In the genomic region with DNA sequence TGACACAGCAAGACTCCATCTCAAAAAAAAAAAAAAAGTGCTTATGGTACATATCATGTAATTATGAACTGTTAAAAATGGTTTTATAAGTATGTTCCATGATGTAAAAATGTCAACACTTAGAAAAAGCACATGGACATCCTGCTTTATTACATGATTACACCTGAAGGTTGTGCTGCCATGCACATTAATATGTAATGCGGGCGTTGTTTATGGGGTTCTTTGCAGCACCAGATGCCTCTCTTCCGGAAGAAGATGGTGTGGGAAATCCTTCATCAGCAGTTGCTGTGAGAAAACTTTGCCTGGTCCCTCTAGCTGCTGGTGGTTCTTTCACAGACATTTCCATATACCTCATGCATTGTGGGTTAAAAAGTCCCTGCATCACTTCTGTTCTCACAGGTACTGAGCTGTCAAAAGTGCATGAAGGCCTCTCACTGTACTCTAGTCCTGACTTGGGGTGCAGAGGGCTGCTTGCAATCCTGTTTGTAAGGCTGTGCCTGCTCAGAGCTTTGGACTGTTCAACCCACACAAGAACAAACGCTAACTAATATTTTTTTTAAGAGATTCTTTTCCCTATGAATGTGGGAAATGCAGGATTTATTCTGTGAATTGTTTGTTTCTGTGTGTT, we compare ENCODE assay signal across 15 cellular contexts. TPM values are rescaled to one million over a fixed set of nuclear protein-coding genes. Genes with fewer than 3 reads are reported as not detected.
A peak's percentile ranks its signal among the peaks of the same experiment; 100 is the strongest.
DNase-seq lines count a peak whose midpoint lies in the region; ATAC-seq and TF ChIP-seq lines count a peak whose summit lies in the region.
"Had no signal": no experiment of that assay in that cellular context is flagged by ENCODE, and none has a peak within 500 bp of the region (broad histone marks: within the 10 kb centered on the region; RNA-seq: fewer than 3 reads in every experiment).

No MANE protein-coding gene starts in this region.

- DNase-seq in heart right ventricle (no peak), Right ventricle myocardium superior (no peak), adipocyte (ENCODE audit: low read depth) (peak; percentile 9), memory B cell (ENCODE audit: low spot score in 2 of 2) (no peak), transverse colon (no peak), HUDEP-2 (lab: John Stamatoyannopoulos, UW; ENCODE audit: unreplicated experiment in 76 of 76) (no peak)
- DNase-seq: activated CD4-positive, CD25-positive, alpha-beta regulatory T cell; central memory CD4-positive, alpha-beta T cell; MV-4-11; NCI-H510A; SJCRH30 had no signal

- WGBS in heart right ventricle, 2 donors, result 81 to 85% methylated on average over 4 of the region's 4 CpGs
- WGBS in transverse colon (ENCODE audit: low coverage in 1 of 2), 2 donors, result 47 to 58% methylated on average over 4 of the region's 4 CpGs

- no peaks in the 10 kb centered on the region for H3K27me3 ChIP-seq in heart right ventricle
- H3K27me3 ChIP-seq in adipocyte (replicated peaks; ENCODE audit: control insufficient read depth, insufficient read depth, low read length), result no peaks in the 10 kb centered on the region
- no peaks in the 10 kb centered on the region for H3K27me3 ChIP-seq in transverse colon
- H3K27me3 ChIP-seq: SJCRH30, tibial artery had no signal

- peaks cover 13% of the 10 kb centered on the region for H3K36me3 Mint-ChIP-seq in memory B cell

- ATAC-seq in heart right ventricle (no peak), Right ventricle myocardium superior (ENCODE audit: poor library complexity) (no peak), memory B cell (ENCODE audit: low read depth) (no peak), HG02610 (IDR thresholded peaks at IDR 0.05; ENCODE audit: unreplicated experiment) (no peak), GM21576 (IDR thresholded peaks at IDR 0.05; ENCODE audit: unreplicated experiment) (no peak)

- H3K36me3 ChIP-seq in heart right ventricle (peaks cover 0 to 72% (median 42%) of the 10 kb centered on the region in 9 donors), adipocyte (ENCODE audit: control insufficient read depth, insufficient read depth, low read length, severe bottlenecking) (peaks cover 38% of the 10 kb centered on the region), transverse colon (peaks cover 0 to 30% (median under 1%) of the 10 kb centered on the region in 4 donors)

- intact Hi-C loops in heart right ventricle (cut with DNase I), result no loop called here
- intact Hi-C loops in Right ventricle myocardium superior (cut with DNase I), result no loop called here
- intact Hi-C loops in transverse colon (cut with DNase I; ENCODE audit: low total_unique reads), result no loop called here

- H3K9ac ChIP-seq in adipocyte (ENCODE audit: low read length), result peak overlapping the region; percentile 80
- H3K9ac ChIP-seq: parathyroid adenoma had no signal

- in situ Hi-C loops in transverse colon (cut with MboI; ENCODE audit: low pct_ligation_motif_present in 1 of 4, low pct_unique_long_range_greater_than_20kb in 1 of 4, low sequenced_read_pairs in 3 of 4), result no loop called here

- TF ChIP-seq EP300 in transverse colon (IDR thresholded peaks at IDR 0.05; ENCODE audit: low read depth), result no peak

- peak overlapping the region; percentile 9 for H3K27ac Mint-ChIP-seq in memory B cell

- H3K9me3 Mint-ChIP-seq in memory B cell, result no peaks in the 10 kb centered on the region

- H3K27me3 Mint-ChIP-seq in memory B cell, result no peaks in the 10 kb centered on the region

- H3K27ac ChIP-seq in heart right ventricle (peak overlapping the region in 7 of 10 donors; percentile 4 to 63 (median 33)), transverse colon (peak overlapping the region; percentile 49 to 78 (median 70))
- H3K27ac ChIP-seq: parathyroid adenoma, SJCRH30 had no signal

- H3K4me3 ChIP-seq in heart right ventricle (no peak overlapping the region), adipocyte (ENCODE audit: low read length) (no peak overlapping the region), transverse colon (no peak overlapping the region)
- H3K4me3 ChIP-seq: SJCRH30, tibial artery had no signal

- TF ChIP-seq CTCF in heart right ventricle (IDR thresholded peaks at IDR 0.05) (no peak), transverse colon (IDR thresholded peaks at IDR 0.05) (no peak)

- H3K9me3 ChIP-seq in heart right ventricle (no peaks in the 10 kb centered on the region), adipocyte (ENCODE audit: control insufficient read depth, low read length) (no peaks in the 10 kb centered on the region), transverse colon (no peaks in the 10 kb centered on the region)
- H3K9me3 ChIP-seq: SJCRH30, tibial artery had no signal

- H3K4me1 Mint-ChIP-seq in memory B cell, result no peaks in the 10 kb centered on the region

- peaks cover 0 to 20% (median 14%) of the 10 kb centered on the region in 9 donors for H3K4me1 ChIP-seq in heart right ventricle
- H3K4me1 ChIP-seq in adipocyte (ENCODE audit: control insufficient read depth, insufficient read depth, low read length), result peaks cover 29% of the 10 kb centered on the region
- peaks cover 3 to 28% (median 22%) of the 10 kb centered on the region in 4 donors for H3K4me1 ChIP-seq in transverse colon
- H3K4me1 ChIP-seq: parathyroid adenoma, SJCRH30 had no signal

- H3K4me3 Mint-ChIP-seq in memory B cell, result no peak overlapping the region

- TF ChIP-seq POLR2A in transverse colon (IDR thresholded peaks at IDR 0.05), result no peak

RNA-seq across cellular contexts. Expression of a gene that starts 43.6 kb away (rescaled TPM):
- 10 to 100 TPM; 26.6 to 46.5 (median 39.0) TPM for total RNA-seq in heart right ventricle
- polyA plus RNA-seq in heart right ventricle, result 1 to 10 TPM; 7.9 to 8.0 TPM
- total RNA-seq in Right ventricle myocardium superior, result 27.0 TPM
- total RNA-seq in transverse colon, result 10 to 100 TPM in 3 of 4 donors, 1 to 10 TPM in 1; 4.0 to 28.4 (median 18.4) TPM
